18 cellular contexts compared by ENCODE assay signal in the genomic region with DNA sequence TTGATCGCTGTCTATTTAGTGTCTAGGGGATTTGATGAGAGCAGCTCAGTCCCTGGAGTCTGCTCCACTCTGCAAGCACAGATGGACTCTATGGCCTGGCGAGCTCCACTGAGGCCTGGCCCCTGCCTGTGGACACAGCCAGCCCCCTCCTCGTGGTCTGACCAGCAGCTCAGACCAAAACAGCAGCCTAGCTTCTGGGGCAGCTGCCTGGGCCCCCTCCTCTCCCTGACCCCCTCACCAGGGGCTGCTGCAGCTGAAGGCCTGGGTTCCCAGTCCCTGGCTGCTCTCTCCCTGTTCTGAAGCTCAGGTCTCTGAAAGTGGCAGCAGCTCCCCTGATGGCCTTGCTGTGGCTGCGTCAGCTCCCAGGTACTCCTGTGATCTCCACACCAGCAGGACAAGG. TPM values are rescaled to one million over a fixed set of nuclear protein-coding genes. Genes with fewer than 3 reads are reported as not detected.
"Had no signal": no experiment of that assay in that cellular context is flagged by ENCODE, and none has a peak within 500 bp of the region (broad histone marks: within the 10 kb centered on the region; RNA-seq: fewer than 3 reads in every experiment).

No MANE protein-coding gene starts in this region.

RNA-seq across cellular contexts. Expression of a gene that starts 3.6 kb away (rescaled TPM):
- total RNA-seq: naive thymus-derived CD4-positive, alpha-beta T cell; natural killer cell; omental fat pad; psoas muscle; renal cortical epithelial cell; right atrium auricular region; spleen; transverse colon; upper lobe of right lung; urinary bladder; uterus had no signal
- polyA plus RNA-seq: naive thymus-derived CD4-positive, alpha-beta T cell; neural cell; psoas muscle; spleen had no signal

RNA-seq across cellular contexts. Expression of a gene that starts 58.3 kb away (rescaled TPM):
- total RNA-seq: naive thymus-derived CD4-positive, alpha-beta T cell; natural killer cell; omental fat pad; ovary; progenitor cell of endocrine pancreas; psoas muscle; renal cortical epithelial cell; right atrium auricular region; sciatic nerve; smooth muscle cell; spleen; suprapubic skin; testis; transverse colon; upper lobe of right lung; urinary bladder; uterus had no signal
- polyA plus RNA-seq: naive thymus-derived CD4-positive, alpha-beta T cell; neural cell; ovary; psoas muscle; smooth muscle cell; spleen; urinary bladder had no signal
